In the genomic region with DNA sequence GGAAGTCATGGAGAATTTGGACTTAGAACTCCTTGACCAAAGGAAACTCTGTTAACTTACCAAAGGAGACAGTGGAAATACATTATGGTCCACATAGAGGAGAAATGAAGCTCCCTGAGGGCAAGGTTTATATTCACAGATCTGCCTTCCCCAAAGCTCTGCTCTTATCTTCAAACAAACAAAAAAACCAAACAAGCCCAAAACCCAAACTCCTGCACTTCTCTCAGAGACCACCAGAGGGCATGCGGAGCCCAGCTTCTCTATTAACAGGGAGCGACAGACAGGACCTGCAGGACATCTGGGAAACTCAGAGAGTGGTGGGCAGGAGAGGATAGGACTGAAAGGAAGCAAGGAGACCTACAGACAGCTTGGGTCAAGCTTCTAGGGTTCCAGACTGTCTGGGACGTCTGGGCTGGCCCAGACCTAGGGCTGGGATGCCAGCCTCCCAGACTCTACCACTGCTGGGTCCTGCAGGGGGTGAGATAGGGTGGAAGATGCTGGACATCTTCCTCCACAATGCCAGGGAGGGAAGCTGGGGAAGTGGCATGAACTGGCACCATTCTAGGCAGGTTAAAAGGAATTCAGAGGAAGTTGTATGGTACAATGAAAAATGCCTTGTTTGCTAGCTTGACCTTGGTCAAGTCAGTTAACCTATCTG, we compare ENCODE assay signal across 8 cellular contexts. TPM values are rescaled to one million over a fixed set of nuclear protein-coding genes. Genes with fewer than 3 reads are reported as not detected.
A peak's percentile ranks its signal among the peaks of the same experiment; 100 is the strongest.
DNase-seq lines count a peak whose midpoint lies in the region; ATAC-seq, FAIRE-seq and TF ChIP-seq lines count a peak whose summit lies in the region.

No MANE protein-coding gene starts in this region.

- H3K4me3 ChIP-seq in bronchial epithelial cell (ENCODE audit: low read depth, low read length) = no peak overlapping the region
- no peak overlapping the region for H3K4me3 ChIP-seq in kidney (ENCODE audit: low read length in 2 of 2)

- peak; percentile 40 for ATAC-seq in Right ventricle myocardium inferior
- no peak for ATAC-seq in HG03439 (IDR thresholded peaks at IDR 0.05; ENCODE audit: unreplicated experiment)

- H3K9ac ChIP-seq in kidney (ENCODE audit: low read length in 2 of 2) = no peak overlapping the region

- intact Hi-C loops in Right ventricle myocardium inferior (cut with DNase I) (loop anchor here (2.0 kb wide), 1 partner anchor 22 kb away; no protein-coding TSS in a partner anchor), cardiac septum (cut with DNase I) (loop anchor here (2.0 kb wide), 1 partner anchor 20 kb away; no protein-coding TSS in a partner anchor), kidney (cut with DNase I) (no loop called here)

- no peaks in the 10 kb centered on the region for H3K36me3 ChIP-seq in bronchial epithelial cell (ENCODE audit: control insufficient read depth, insufficient read depth, low read length)
- H3K36me3 ChIP-seq in kidney (ENCODE audit: control insufficient read depth in 1 of 2, insufficient read depth in 2 of 2, low read length in 2 of 2) = no peaks in the 10 kb centered on the region

- H3K27me3 ChIP-seq in bronchial epithelial cell (ENCODE audit: control insufficient read depth, insufficient read depth, low read length) = peaks cover 13% of the 10 kb centered on the region

- no peaks in the 10 kb centered on the region for H3K9me3 ChIP-seq in kidney (ENCODE audit: control insufficient read depth in 1 of 2, low read length in 2 of 2)

- FAIRE-seq in bronchial epithelial cell (lab: Jason Lieb, UNC) (no peak), kidney (lab: Jason Lieb, UNC) (peak; percentile 30)

- TF ChIP-seq CTCF in VCaP (conservative IDR thresholded peaks at IDR 0.05) = peak; percentile 94
- TF ChIP-seq CTCF in bronchial epithelial cell (IDR thresholded peaks at IDR 0.05; ENCODE audit: insufficient read depth, low read length, severe bottlenecking) = peak; percentile 89
- peak; percentile 97 for TF ChIP-seq CTCF in kidney (IDR thresholded peaks at IDR 0.05; ENCODE audit: borderline replicate concordance, extremely low read depth, insufficient read depth)

- DNase-seq in Right ventricle myocardium inferior (ENCODE audit: missing footprints) = peak; percentile 62
- DNase-seq in cardiac septum (ENCODE audit: low spot score) = no peak
- DNase-seq in NCI-H2171 (lab: John Stamatoyannopoulos, UW) = peak; percentile 55
- peak; percentile 62 for DNase-seq in bronchial epithelial cell (ENCODE audit: low read depth)
- DNase-seq in kidney = peak; percentile 78
- peak; percentile 69 for DNase-seq in stimulated activated CD4-positive, alpha-beta T cell treated with anti-CD3 and anti-CD28 coated beads, Interleukin-4, amount 100 ng/mL, for 1 hour

- H3K27ac ChIP-seq in VCaP (no peak overlapping the region), kidney (ENCODE audit: low read depth in 2 of 2, low read length in 2 of 2) (no peak overlapping the region)

- H3K4me1 ChIP-seq in kidney (ENCODE audit: control insufficient read depth in 1 of 2, insufficient read depth in 1 of 2, low read depth in 1 of 2, low read length in 2 of 2) = peaks cover 0 to 10% of the 10 kb centered on the region in 2 donors

RNA-seq across cellular contexts. Expression of a gene that starts 4.0 kb away (rescaled TPM):
- total RNA-seq in Right ventricle myocardium inferior = not detected
- total RNA-seq in cardiac septum = not detected
- total RNA-seq in bronchial epithelial cell = 2.3 and 2.4 TPM in 2 replicates
- total RNA-seq in kidney = 10.2 TPM
- polyA plus RNA-seq in kidney (ENCODE audit: insufficient read depth, low read depth, low replicate concordance) = 1.1 TPM

RNA-seq across cellular contexts. Expression of a gene that starts 17.1 kb away (rescaled TPM):
- total RNA-seq in Right ventricle myocardium inferior = 2.1 TPM
- 0.46 TPM for total RNA-seq in cardiac septum
- not detected in 2 replicates for total RNA-seq in bronchial epithelial cell
- 0.57 TPM for total RNA-seq in kidney
- polyA plus RNA-seq in kidney (ENCODE audit: insufficient read depth, low read depth, low replicate concordance) = 0.75 TPM

RNA-seq across cellular contexts. Expression of a gene that starts 45.1 kb away (rescaled TPM):
- total RNA-seq in Right ventricle myocardium inferior (not detected), cardiac septum (0.13 TPM), bronchial epithelial cell (not detected in 2 replicates), kidney (not detected)
- not detected for polyA plus RNA-seq in kidney (ENCODE audit: insufficient read depth, low read depth, low replicate concordance)
